In the genomic region with DNA sequence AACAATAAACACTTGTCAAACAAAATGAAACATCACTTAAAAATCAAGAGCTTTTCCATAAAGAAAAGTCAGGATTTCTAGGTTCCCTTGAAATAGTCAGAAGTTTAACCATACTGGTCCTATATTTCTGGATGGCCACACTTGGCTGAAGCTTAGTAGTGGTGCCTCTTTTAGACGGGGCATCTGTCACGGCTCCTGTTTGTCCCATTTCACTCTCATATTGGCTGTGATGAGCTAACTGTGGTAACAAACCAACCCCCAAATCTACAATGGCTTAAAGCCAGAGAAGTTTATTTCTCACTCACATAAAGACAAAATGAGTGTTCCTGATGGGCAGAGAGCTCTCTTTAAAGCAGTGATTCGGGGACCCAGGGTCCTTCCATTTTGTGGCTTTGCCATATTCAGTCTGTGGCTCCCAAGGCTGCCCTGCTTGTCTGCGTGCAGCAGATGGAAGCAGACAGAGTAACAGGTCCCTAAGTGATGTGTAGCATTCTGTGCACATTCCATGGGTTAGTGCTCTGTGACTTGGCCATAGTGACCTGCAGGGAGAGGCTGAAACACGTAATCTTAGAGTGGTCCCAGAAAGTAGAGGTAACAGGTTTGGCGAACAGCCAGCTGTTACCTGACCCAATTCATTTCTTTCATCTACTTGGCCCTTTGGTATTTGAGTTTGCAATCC, we compare ENCODE assay signal across 34 cellular contexts. TPM values are rescaled to one million over a fixed set of nuclear protein-coding genes. Genes with fewer than 3 reads are reported as not detected.
"Had no signal": no experiment of that assay in that cellular context is flagged by ENCODE, and none has a peak within 500 bp of the region (broad histone marks: within the 10 kb centered on the region; RNA-seq: fewer than 3 reads in every experiment).

No MANE protein-coding gene starts in this region.

- H3K27ac Mint-ChIP-seq: activated CD8-positive, alpha-beta T cell treated with anti-CD3 and anti-CD28 coated beads for 36 hours; activated naive CD4-positive, alpha-beta T cell treated with anti-CD3 and anti-CD28 coated beads for 36 hours; activated naive CD4-positive, alpha-beta T cell treated with anti-CD3 and anti-CD28 coated beads, Interleukin-2, amount 50 U/mL, for 24 hours; activated naive CD8-positive, alpha-beta T cell treated with anti-CD3 and anti-CD28 coated beads for 36 hours; activated naive CD8-positive, alpha-beta T cell treated with anti-CD3 and anti-CD28 coated beads, Interleukin-2, amount 50 U/mL, for 24 hours; activated T-helper 1 cell treated with anti-CD3 and anti-CD28 coated beads, Interleukin-12 subunit alpha, Interleukin-12 subunit beta, Interleukin-2, Interleukin-4 antibody, amounts not matched to agents 30 ng/mL and 10 ng/mL and 1 ng/mL, durations not matched to agents 14 hours and 24 hours and 36 hours; activated T-helper 2 cell treated with anti-CD3 and anti-CD28 coated beads, Interferon-gamma antibody, Interleukin-2, Interleukin-4, amounts not matched to agents 10 μg/mL and 5 μg/mL and 100 μg/mL, durations not matched to agents 14 hours and 24 hours and 36 hours; effector memory CD8-positive, alpha-beta T cell; WTC11 had no signal

- H3K4me3 ChIP-seq: adrenal gland, body of pancreas, esophagus muscularis mucosa, gastrocnemius medialis, heart left ventricle had no signal

- H3K4me1 Mint-ChIP-seq: activated naive CD4-positive, alpha-beta T cell treated with anti-CD3 and anti-CD28 coated beads, Interleukin-2, amount 50 U/mL, for 24 hours; activated naive CD8-positive, alpha-beta T cell treated with anti-CD3 and anti-CD28 coated beads for 36 hours; WTC11 had no signal

- ATAC-seq: activated CD8-positive, alpha-beta T cell treated with anti-CD3 and anti-CD28 coated beads for 36 hours; activated naive CD8-positive, alpha-beta T cell treated with anti-CD3 and anti-CD28 coated beads, Interleukin-2, amount 50 U/mL, for 24 hours; body of pancreas; effector memory CD8-positive, alpha-beta T cell; foreskin keratinocyte; gastrocnemius medialis; heart left ventricle; WTC11 had no signal

- H3K27ac ChIP-seq: adrenal gland, body of pancreas, esophagus muscularis mucosa, foreskin keratinocyte, gastrocnemius medialis, heart left ventricle, VCaP had no signal

- DNase-seq: activated CD4-positive, alpha-beta T cell treated with anti-CD3 and anti-CD28 coated beads for 1 hour; activated CD4-positive, alpha-beta T cell treated with anti-CD3 and anti-CD28 coated beads for 4 hours; activated CD4-positive, alpha-beta T cell treated with anti-CD3 and anti-CD28 coated beads, Interleukin-2, amount 50 U/mL, for 1 hour; activated CD4-positive, alpha-beta T cell treated with anti-CD3 and anti-CD28 coated beads, Interleukin-2, amount 50 U/mL, for 48 hours; activated CD8-positive, alpha-beta memory T cell treated with anti-CD3 and anti-CD28 coated beads for 24 hours; activated CD8-positive, alpha-beta T cell treated with anti-CD3 and anti-CD28 coated beads for 36 hours; activated effector memory CD4-positive, alpha-beta T cell treated with anti-CD3 and anti-CD28 coated beads, Interleukin-2, amount 50 U/mL, for 16 hours; activated naive CD4-positive, alpha-beta T cell treated with anti-CD3 and anti-CD28 coated beads for 36 hours; activated naive CD8-positive, alpha-beta T cell treated with anti-CD3 and anti-CD28 coated beads for 36 hours; activated naive CD8-positive, alpha-beta T cell treated with anti-CD3 and anti-CD28 coated beads, Interleukin-2, amount 50 U/mL, for 24 hours; activated T-cell treated with anti-CD3 and anti-CD28 coated beads, Interleukin-2, amount 50 U/mL, for 1 hour; activated T-cell treated with anti-CD3 and anti-CD28 coated beads, Interleukin-2, amount 50 U/mL, for 48 hours; adrenal gland; amygdala; aorta; body of pancreas; cortex of kidney; dermis blood vessel endothelial cell; effector CD4-positive, alpha-beta T cell; effector memory CD8-positive, alpha-beta T cell; erythroblast; foreskin keratinocyte; gastrocnemius medialis; glutamatergic neuron; heart left ventricle; T-helper 2 cell had no signal

- H3K4me3 Mint-ChIP-seq: activated CD8-positive, alpha-beta T cell treated with anti-CD3 and anti-CD28 coated beads for 36 hours; activated naive CD4-positive, alpha-beta T cell treated with anti-CD3 and anti-CD28 coated beads for 36 hours; activated naive CD4-positive, alpha-beta T cell treated with anti-CD3 and anti-CD28 coated beads, Interleukin-2, amount 50 U/mL, for 24 hours; activated naive CD8-positive, alpha-beta T cell treated with anti-CD3 and anti-CD28 coated beads for 36 hours; activated naive CD8-positive, alpha-beta T cell treated with anti-CD3 and anti-CD28 coated beads, Interleukin-2, amount 50 U/mL, for 24 hours; activated T-helper 1 cell treated with anti-CD3 and anti-CD28 coated beads, Interleukin-12 subunit alpha, Interleukin-12 subunit beta, Interleukin-2, Interleukin-4 antibody, amounts not matched to agents 30 ng/mL and 10 ng/mL and 1 ng/mL, durations not matched to agents 14 hours and 24 hours and 36 hours; effector memory CD8-positive, alpha-beta T cell; WTC11 had no signal

- H3K9me3 Mint-ChIP-seq: activated CD8-positive, alpha-beta T cell treated with anti-CD3 and anti-CD28 coated beads for 36 hours; activated naive CD4-positive, alpha-beta T cell treated with anti-CD3 and anti-CD28 coated beads for 36 hours; activated naive CD4-positive, alpha-beta T cell treated with anti-CD3 and anti-CD28 coated beads, Interleukin-2, amount 50 U/mL, for 24 hours; activated naive CD8-positive, alpha-beta T cell treated with anti-CD3 and anti-CD28 coated beads for 36 hours; activated naive CD8-positive, alpha-beta T cell treated with anti-CD3 and anti-CD28 coated beads, Interleukin-2, amount 50 U/mL, for 24 hours; activated T-helper 1 cell treated with anti-CD3 and anti-CD28 coated beads, Interleukin-12 subunit alpha, Interleukin-12 subunit beta, Interleukin-2, Interleukin-4 antibody, amounts not matched to agents 30 ng/mL and 10 ng/mL and 1 ng/mL, durations not matched to agents 14 hours and 24 hours and 36 hours; activated T-helper 2 cell treated with anti-CD3 and anti-CD28 coated beads, Interferon-gamma antibody, Interleukin-2, Interleukin-4, amounts not matched to agents 10 μg/mL and 5 μg/mL and 100 μg/mL, durations not matched to agents 14 hours and 24 hours and 36 hours; effector memory CD8-positive, alpha-beta T cell; WTC11 had no signal

- H3K36me3 Mint-ChIP-seq: activated naive CD4-positive, alpha-beta T cell treated with anti-CD3 and anti-CD28 coated beads, Interleukin-2, amount 50 U/mL, for 24 hours; activated naive CD8-positive, alpha-beta T cell treated with anti-CD3 and anti-CD28 coated beads for 36 hours; WTC11 had no signal

- H3K4me1 ChIP-seq: adrenal gland, body of pancreas, esophagus muscularis mucosa, foreskin keratinocyte, gastrocnemius medialis, heart left ventricle had no signal

- H3K9me3 ChIP-seq: adrenal gland, body of pancreas, esophagus muscularis mucosa, gastrocnemius medialis, heart left ventricle had no signal

- H3K36me3 ChIP-seq: adrenal gland, esophagus muscularis mucosa, gastrocnemius medialis, heart left ventricle had no signal

- FAIRE-seq: colon had no signal

- H3K27me3 ChIP-seq: adrenal gland, body of pancreas, esophagus muscularis mucosa, foreskin keratinocyte, gastrocnemius medialis had no signal

RNA-seq across cellular contexts. Expression of a gene that starts 18.7 kb away (rescaled TPM):
- total RNA-seq: activated CD8-positive, alpha-beta T cell treated with anti-CD3 and anti-CD28 coated beads for 36 hours; activated naive CD4-positive, alpha-beta T cell treated with anti-CD3 and anti-CD28 coated beads for 36 hours; activated naive CD8-positive, alpha-beta T cell treated with anti-CD3 and anti-CD28 coated beads for 36 hours; activated T-helper 1 cell treated with anti-CD3 and anti-CD28 coated beads, Interleukin-12 subunit alpha, Interleukin-12 subunit beta, Interleukin-2, Interleukin-4 antibody, amounts not matched to agents 30 ng/mL and 10 ng/mL and 1 ng/mL, durations not matched to agents 14 hours and 24 hours and 36 hours; activated T-helper 2 cell treated with anti-CD3 and anti-CD28 coated beads, Interferon-gamma antibody, Interleukin-2, Interleukin-4, amounts not matched to agents 10 μg/mL and 5 μg/mL and 100 μg/mL, durations not matched to agents 14 hours and 24 hours and 36 hours; T-helper 1 cell treated with Interleukin-12 subunit alpha and Interleukin-12 subunit beta and Interleukin-4 antibody, amounts not matched to agents 30 ng/mL and 1 ng/mL, for 36 hours had no signal
